In the genomic region with DNA sequence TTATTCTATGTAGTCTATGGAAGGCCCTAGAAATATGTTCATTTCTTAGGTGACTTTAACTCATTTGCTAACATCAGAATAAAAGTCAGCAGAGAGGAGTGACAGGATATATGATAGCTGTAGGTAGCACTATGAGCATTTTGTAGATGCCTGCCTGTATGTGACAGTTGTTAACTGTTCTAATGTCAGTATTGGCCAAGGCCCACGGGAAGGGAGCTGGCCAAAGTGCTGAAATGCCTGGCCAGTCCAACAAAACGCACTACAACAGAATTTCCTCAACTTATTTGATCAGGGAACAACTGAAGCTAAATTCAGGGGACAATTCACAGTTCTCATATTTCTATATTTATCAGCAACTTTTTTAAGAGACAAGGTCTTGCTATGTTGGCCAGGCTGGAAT, we compare ENCODE assay signal across 1 cellular context.
TF ChIP-seq lines count a peak whose summit lies in the region.

No MANE protein-coding gene starts in this region.

TF ChIP-seq in K562, 482 proteins besides CTCF, POLR2A, EP300 and RAD21 (continued from another document and continues in another):
- TF ChIP-seq, protein P1, sequence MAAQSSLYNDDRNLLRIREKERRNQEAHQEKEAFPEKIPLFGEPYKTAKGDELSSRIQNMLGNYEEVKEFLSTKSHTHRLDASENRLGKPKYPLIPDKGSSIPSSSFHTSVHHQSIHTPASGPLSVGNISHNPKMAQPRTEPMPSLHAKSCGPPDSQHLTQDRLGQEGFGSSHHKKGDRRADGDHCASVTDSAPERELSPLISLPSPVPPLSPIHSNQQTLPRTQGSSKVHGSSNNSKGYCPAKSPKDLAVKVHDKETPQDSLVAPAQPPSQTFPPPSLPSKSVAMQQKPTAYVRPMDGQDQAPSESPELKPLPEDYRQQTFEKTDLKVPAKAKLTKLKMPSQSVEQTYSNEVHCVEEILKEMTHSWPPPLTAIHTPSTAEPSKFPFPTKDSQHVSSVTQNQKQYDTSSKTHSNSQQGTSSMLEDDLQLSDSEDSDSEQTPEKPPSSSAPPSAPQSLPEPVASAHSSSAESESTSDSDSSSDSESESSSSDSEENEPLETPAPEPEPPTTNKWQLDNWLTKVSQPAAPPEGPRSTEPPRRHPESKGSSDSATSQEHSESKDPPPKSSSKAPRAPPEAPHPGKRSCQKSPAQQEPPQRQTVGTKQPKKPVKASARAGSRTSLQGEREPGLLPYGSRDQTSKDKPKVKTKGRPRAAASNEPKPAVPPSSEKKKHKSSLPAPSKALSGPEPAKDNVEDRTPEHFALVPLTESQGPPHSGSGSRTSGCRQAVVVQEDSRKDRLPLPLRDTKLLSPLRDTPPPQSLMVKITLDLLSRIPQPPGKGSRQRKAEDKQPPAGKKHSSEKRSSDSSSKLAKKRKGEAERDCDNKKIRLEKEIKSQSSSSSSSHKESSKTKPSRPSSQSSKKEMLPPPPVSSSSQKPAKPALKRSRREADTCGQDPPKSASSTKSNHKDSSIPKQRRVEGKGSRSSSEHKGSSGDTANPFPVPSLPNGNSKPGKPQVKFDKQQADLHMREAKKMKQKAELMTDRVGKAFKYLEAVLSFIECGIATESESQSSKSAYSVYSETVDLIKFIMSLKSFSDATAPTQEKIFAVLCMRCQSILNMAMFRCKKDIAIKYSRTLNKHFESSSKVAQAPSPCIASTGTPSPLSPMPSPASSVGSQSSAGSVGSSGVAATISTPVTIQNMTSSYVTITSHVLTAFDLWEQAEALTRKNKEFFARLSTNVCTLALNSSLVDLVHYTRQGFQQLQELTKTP (IDR thresholded peaks at IDR 0.05; ENCODE audit: low read depth in 1 of 2, partially characterized antibody in 2 of 2), result peak in 1 of 2 experiments; percentile 67
- TF ChIP-seq ZEB2 (IDR thresholded peaks at IDR 0.05), result no peak
- 0 out of 2 replicates have a peak, but pooled peaks have one; percentile 21 for TF ChIP-seq HCFC1 (IDR thresholded peaks at IDR 0.05; ENCODE audit: low read depth, low read length)
- TF ChIP-seq JUN (IDR thresholded peaks at IDR 0.05; ENCODE audit: borderline replicate concordance, low read depth, low read length), result no peak
- no peak for TF ChIP-seq JUN (CRISPR knock-in tag; IDR thresholded peaks at IDR 0.05; ENCODE audit: borderline replicate concordance)
- TF ChIP-seq SLC30A9 (CRISPR knock-in tag; IDR thresholded peaks at IDR 0.05), result no peak
- TF ChIP-seq, protein P2, sequence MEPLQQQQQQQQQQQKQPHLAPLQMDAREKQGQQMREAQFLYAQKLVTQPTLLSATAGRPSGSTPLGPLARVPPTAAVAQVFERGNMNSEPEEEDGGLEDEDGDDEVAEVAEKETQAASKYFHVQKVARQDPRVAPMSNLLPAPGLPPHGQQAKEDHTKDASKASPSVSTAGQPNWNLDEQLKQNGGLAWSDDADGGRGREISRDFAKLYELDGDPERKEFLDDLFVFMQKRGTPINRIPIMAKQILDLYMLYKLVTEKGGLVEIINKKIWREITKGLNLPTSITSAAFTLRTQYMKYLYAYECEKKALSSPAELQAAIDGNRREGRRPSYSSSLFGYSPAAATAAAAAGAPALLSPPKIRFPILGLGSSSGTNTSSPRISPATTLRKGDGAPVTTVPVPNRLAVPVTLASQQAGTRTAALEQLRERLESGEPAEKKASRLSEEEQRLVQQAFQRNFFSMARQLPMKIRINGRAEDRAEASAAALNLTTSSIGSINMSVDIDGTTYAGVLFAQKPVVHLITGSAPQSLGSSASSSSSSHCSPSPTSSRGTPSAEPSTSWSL (CRISPR knock-in tag; IDR thresholded peaks at IDR 0.05; ENCODE audit: borderline replicate concordance), result no peak
- TF ChIP-seq DMBX1 (CRISPR knock-in tag; IDR thresholded peaks at IDR 0.05; ENCODE audit: borderline replicate concordance), result peak; percentile 70; the same call in 1 of the 2 replicates
- TF ChIP-seq, protein P3, sequence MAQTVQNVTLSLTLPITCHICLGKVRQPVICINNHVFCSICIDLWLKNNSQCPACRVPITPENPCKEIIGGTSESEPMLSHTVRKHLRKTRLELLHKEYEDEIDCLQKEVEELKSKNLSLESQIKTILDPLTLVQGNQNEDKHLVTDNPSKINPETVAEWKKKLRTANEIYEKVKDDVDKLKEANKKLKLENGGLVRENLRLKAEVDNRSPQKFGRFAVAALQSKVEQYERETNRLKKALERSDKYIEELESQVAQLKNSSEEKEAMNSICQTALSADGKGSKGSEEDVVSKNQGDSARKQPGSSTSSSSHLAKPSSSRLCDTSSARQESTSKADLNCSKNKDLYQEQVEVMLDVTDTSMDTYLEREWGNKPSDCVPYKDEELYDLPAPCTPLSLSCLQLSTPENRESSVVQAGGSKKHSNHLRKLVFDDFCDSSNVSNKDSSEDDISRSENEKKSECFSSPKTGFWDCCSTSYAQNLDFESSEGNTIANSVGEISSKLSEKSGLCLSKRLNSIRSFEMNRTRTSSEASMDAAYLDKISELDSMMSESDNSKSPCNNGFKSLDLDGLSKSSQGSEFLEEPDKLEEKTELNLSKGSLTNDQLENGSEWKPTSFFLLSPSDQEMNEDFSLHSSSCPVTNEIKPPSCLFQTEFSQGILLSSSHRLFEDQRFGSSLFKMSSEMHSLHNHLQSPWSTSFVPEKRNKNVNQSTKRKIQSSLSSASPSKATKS (CRISPR knock-in tag; IDR thresholded peaks at IDR 0.05), result no peak
- TF ChIP-seq, protein P4, sequence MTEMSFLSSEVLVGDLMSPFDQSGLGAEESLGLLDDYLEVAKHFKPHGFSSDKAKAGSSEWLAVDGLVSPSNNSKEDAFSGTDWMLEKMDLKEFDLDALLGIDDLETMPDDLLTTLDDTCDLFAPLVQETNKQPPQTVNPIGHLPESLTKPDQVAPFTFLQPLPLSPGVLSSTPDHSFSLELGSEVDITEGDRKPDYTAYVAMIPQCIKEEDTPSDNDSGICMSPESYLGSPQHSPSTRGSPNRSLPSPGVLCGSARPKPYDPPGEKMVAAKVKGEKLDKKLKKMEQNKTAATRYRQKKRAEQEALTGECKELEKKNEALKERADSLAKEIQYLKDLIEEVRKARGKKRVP (CRISPR knock-in tag; IDR thresholded peaks at IDR 0.05), result no peak
- peak; percentile 94 for TF ChIP-seq MIER1 (IDR thresholded peaks at IDR 0.05; ENCODE audit: low read depth)
- no peak for TF ChIP-seq ARID1B (IDR thresholded peaks at IDR 0.05)
- TF ChIP-seq ZNF217 (CRISPR knock-in tag; IDR thresholded peaks at IDR 0.05), result no peak
- no peak for TF ChIP-seq GTF2E2 (tag; IDR thresholded peaks at IDR 0.05)
- TF ChIP-seq ZNF644 (tag; IDR thresholded peaks at IDR 0.05; ENCODE audit: low read depth), result peak; percentile 61; the same call in 1 of the 2 replicates
- TF ChIP-seq ZNF778 (CRISPR knock-in tag; IDR thresholded peaks at IDR 0.05), result no peak
- no peak for TF ChIP-seq BACH1 (tag; IDR thresholded peaks at IDR 0.05)
- TF ChIP-seq, protein P5, sequence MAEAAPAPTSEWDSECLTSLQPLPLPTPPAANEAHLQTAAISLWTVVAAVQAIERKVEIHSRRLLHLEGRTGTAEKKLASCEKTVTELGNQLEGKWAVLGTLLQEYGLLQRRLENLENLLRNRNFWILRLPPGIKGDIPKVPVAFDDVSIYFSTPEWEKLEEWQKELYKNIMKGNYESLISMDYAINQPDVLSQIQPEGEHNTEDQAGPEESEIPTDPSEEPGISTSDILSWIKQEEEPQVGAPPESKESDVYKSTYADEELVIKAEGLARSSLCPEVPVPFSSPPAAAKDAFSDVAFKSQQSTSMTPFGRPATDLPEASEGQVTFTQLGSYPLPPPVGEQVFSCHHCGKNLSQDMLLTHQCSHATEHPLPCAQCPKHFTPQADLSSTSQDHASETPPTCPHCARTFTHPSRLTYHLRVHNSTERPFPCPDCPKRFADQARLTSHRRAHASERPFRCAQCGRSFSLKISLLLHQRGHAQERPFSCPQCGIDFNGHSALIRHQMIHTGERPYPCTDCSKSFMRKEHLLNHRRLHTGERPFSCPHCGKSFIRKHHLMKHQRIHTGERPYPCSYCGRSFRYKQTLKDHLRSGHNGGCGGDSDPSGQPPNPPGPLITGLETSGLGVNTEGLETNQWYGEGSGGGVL (CRISPR knock-in tag; IDR thresholded peaks at IDR 0.05), result no peak
- no peak for TF ChIP-seq FOXP1 (CRISPR knock-in tag; IDR thresholded peaks at IDR 0.05)
- no peak for TF ChIP-seq RFX1 (IDR thresholded peaks at IDR 0.05)
- TF ChIP-seq SREBF1 (IDR thresholded peaks at IDR 0.05; ENCODE audit: borderline replicate concordance, low read depth, low read length), result no peak
- TF ChIP-seq ILF3 (IDR thresholded peaks at IDR 0.05; ENCODE audit: borderline replicate concordance), result no peak
- no peak; the same call in 1 of the 2 replicates for TF ChIP-seq PTTG1 (tag; IDR thresholded peaks at IDR 0.05; ENCODE audit: low read depth)
- no peak for TF ChIP-seq DNMT1 (IDR thresholded peaks at IDR 0.05)
- no peak for TF ChIP-seq TCF3 (CRISPR knock-in tag; IDR thresholded peaks at IDR 0.05)
- no peak for TF ChIP-seq TAL1 (IDR thresholded peaks at IDR 0.05)
- no peak for TF ChIP-seq KAT8 (IDR thresholded peaks at IDR 0.05; ENCODE audit: low read depth)
- TF ChIP-seq CBX8 (IDR thresholded peaks at IDR 0.05; ENCODE audit: borderline replicate concordance, extremely low read depth, low read depth, low read length, poor library complexity, severe bottlenecking), result no peak
- TF ChIP-seq CXXC5 (CRISPR knock-in tag; IDR thresholded peaks at IDR 0.05), result peak; percentile 31; the same call in 1 of the 2 replicates
- no peak for TF ChIP-seq ZNF445 (CRISPR knock-in tag; IDR thresholded peaks at IDR 0.05; ENCODE audit: low read depth)
- TF ChIP-seq, protein P6, sequence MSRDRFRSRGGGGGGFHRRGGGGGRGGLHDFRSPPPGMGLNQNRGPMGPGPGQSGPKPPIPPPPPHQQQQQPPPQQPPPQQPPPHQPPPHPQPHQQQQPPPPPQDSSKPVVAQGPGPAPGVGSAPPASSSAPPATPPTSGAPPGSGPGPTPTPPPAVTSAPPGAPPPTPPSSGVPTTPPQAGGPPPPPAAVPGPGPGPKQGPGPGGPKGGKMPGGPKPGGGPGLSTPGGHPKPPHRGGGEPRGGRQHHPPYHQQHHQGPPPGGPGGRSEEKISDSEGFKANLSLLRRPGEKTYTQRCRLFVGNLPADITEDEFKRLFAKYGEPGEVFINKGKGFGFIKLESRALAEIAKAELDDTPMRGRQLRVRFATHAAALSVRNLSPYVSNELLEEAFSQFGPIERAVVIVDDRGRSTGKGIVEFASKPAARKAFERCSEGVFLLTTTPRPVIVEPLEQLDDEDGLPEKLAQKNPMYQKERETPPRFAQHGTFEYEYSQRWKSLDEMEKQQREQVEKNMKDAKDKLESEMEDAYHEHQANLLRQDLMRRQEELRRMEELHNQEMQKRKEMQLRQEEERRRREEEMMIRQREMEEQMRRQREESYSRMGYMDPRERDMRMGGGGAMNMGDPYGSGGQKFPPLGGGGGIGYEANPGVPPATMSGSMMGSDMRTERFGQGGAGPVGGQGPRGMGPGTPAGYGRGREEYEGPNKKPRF (IDR thresholded peaks at IDR 0.05; ENCODE audit: low read depth, low read length), result no peak
- peak; percentile 54; the same call in 1 of the 2 replicates for TF ChIP-seq HDAC2 (IDR thresholded peaks at IDR 0.05)
- TF ChIP-seq SP1 (CRISPR knock-in tag; IDR thresholded peaks at IDR 0.05), result no peak
- TF ChIP-seq, protein P7, sequence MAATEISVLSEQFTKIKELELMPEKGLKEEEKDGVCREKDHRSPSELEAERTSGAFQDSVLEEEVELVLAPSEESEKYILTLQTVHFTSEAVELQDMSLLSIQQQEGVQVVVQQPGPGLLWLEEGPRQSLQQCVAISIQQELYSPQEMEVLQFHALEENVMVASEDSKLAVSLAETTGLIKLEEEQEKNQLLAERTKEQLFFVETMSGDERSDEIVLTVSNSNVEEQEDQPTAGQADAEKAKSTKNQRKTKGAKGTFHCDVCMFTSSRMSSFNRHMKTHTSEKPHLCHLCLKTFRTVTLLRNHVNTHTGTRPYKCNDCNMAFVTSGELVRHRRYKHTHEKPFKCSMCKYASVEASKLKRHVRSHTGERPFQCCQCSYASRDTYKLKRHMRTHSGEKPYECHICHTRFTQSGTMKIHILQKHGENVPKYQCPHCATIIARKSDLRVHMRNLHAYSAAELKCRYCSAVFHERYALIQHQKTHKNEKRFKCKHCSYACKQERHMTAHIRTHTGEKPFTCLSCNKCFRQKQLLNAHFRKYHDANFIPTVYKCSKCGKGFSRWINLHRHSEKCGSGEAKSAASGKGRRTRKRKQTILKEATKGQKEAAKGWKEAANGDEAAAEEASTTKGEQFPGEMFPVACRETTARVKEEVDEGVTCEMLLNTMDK (IDR thresholded peaks at IDR 0.05; ENCODE audit: borderline replicate concordance, insufficient read depth, low read depth, low read length, poor library complexity, severe bottlenecking), result no peak
- TF ChIP-seq, protein P8, sequence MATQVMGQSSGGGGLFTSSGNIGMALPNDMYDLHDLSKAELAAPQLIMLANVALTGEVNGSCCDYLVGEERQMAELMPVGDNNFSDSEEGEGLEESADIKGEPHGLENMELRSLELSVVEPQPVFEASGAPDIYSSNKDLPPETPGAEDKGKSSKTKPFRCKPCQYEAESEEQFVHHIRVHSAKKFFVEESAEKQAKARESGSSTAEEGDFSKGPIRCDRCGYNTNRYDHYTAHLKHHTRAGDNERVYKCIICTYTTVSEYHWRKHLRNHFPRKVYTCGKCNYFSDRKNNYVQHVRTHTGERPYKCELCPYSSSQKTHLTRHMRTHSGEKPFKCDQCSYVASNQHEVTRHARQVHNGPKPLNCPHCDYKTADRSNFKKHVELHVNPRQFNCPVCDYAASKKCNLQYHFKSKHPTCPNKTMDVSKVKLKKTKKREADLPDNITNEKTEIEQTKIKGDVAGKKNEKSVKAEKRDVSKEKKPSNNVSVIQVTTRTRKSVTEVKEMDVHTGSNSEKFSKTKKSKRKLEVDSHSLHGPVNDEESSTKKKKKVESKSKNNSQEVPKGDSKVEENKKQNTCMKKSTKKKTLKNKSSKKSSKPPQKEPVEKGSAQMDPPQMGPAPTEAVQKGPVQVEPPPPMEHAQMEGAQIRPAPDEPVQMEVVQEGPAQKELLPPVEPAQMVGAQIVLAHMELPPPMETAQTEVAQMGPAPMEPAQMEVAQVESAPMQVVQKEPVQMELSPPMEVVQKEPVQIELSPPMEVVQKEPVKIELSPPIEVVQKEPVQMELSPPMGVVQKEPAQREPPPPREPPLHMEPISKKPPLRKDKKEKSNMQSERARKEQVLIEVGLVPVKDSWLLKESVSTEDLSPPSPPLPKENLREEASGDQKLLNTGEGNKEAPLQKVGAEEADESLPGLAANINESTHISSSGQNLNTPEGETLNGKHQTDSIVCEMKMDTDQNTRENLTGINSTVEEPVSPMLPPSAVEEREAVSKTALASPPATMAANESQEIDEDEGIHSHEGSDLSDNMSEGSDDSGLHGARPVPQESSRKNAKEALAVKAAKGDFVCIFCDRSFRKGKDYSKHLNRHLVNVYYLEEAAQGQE (CRISPR knock-in tag; IDR thresholded peaks at IDR 0.05; ENCODE audit: low read depth), result peak; percentile 95
- TF ChIP-seq, protein P9, sequence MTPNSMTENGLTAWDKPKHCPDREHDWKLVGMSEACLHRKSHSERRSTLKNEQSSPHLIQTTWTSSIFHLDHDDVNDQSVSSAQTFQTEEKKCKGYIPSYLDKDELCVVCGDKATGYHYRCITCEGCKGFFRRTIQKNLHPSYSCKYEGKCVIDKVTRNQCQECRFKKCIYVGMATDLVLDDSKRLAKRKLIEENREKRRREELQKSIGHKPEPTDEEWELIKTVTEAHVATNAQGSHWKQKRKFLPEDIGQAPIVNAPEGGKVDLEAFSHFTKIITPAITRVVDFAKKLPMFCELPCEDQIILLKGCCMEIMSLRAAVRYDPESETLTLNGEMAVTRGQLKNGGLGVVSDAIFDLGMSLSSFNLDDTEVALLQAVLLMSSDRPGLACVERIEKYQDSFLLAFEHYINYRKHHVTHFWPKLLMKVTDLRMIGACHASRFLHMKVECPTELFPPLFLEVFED (CRISPR knock-in tag; conservative IDR thresholded peaks at IDR 0.05), result no peak
- TF ChIP-seq GABPB2 (CRISPR knock-in tag; conservative IDR thresholded peaks at IDR 0.05), result no peak
- TF ChIP-seq CHCHD3 (CRISPR knock-in tag; IDR thresholded peaks at IDR 0.05), result no peak
- no peak for TF ChIP-seq ZNF77 (CRISPR knock-in tag; IDR thresholded peaks at IDR 0.05)
- TF ChIP-seq SMAD4 (CRISPR knock-in tag; conservative IDR thresholded peaks at IDR 0.05), result no peak
